15 cellular contexts compared by ENCODE assay signal in genomic region chr10:80581469-80581835, GRCh38. TPM values are rescaled to one million over a fixed set of nuclear protein-coding genes. Genes with fewer than 3 reads are reported as not detected.
"Had no signal": no experiment of that assay in that cellular context is flagged by ENCODE, and none has a peak within 500 bp of the region (broad histone marks: within the 10 kb centered on the region; RNA-seq: fewer than 3 reads in every experiment).

No MANE protein-coding gene starts in this region.

- H3K27ac Mint-ChIP-seq: activated T-cell treated with anti-CD3 and anti-CD28 coated beads, Interleukin-2, amount 50 U/mL, for 72 hours; mesothelial cell of epicardium; naive thymus-derived CD4-positive, alpha-beta T cell; T-cell had no signal

- H3K4me1 ChIP-seq: ascending aorta, tibial nerve had no signal

- H3K4me3 Mint-ChIP-seq: activated T-cell treated with anti-CD3 and anti-CD28 coated beads, Interleukin-2, amount 50 U/mL, for 72 hours; mesothelial cell of epicardium; naive thymus-derived CD4-positive, alpha-beta T cell; T-cell had no signal

- H3K27ac ChIP-seq: ascending aorta, cardiac muscle cell, coronary artery, SK-N-MC, skin epidermis, tibial nerve had no signal

- H3K4me3 ChIP-seq: ascending aorta, cardiac muscle cell, coronary artery, SK-N-MC, skin epidermis, tibial nerve had no signal

- H3K36me3 ChIP-seq: ascending aorta, cardiac muscle cell, tibial nerve had no signal

- H3K27me3 ChIP-seq: ascending aorta, cardiac muscle cell, tibial nerve had no signal

- H3K36me3 Mint-ChIP-seq: mesothelial cell of epicardium; naive thymus-derived CD4-positive, alpha-beta T cell had no signal

- DNase-seq: activated T-cell treated with anti-CD3 and anti-CD28 coated beads, Interleukin-2, amount 50 U/mL, for 72 hours; effector CD4-positive, alpha-beta T cell; hippocampal formation; naive thymus-derived CD4-positive, alpha-beta T cell; posterior cingulate gyrus; T-cell had no signal

RNA-seq across cellular contexts. Expression of gene SH2D4B, which starts 43.8 kb away (rescaled TPM):
- total RNA-seq: ascending aorta, cardiac muscle cell, endothelial cell of umbilical vein, kidney epithelial cell, tibial nerve had no signal
- polyA plus RNA-seq: cardiac muscle cell; endothelial cell of umbilical vein; naive thymus-derived CD4-positive, alpha-beta T cell had no signal
